8 cellular contexts compared by ENCODE assay signal in genomic region chr5:35651002-35651756, GRCh38. TPM values are rescaled to one million over a fixed set of nuclear protein-coding genes. Genes with fewer than 3 reads are reported as not detected.
DNase-seq lines count a peak whose midpoint lies in the region; ATAC-seq, FAIRE-seq and TF ChIP-seq lines count a peak whose summit lies in the region.

No MANE protein-coding gene starts in this region.

- H3K27me3 ChIP-seq in pancreas, result no peaks in the 10 kb centered on the region

- POLR2A ChIA-PET in activated CD4-positive, alpha-beta T cell treated with anti-CD3 and anti-CD28 coated beads, Interleukin-2, amount 10 ng/mL, durations not matched to agents 7 days and 5 days (lab: Charles Lee), result interaction anchor here (1.9 kb wide), 1 partner anchor 275 kb away, joined by 6 read pairs; no protein-coding TSS in a partner anchor

- H3K4me1 Mint-ChIP-seq in activated CD4-positive, alpha-beta T cell treated with anti-CD3 and anti-CD28 coated beads, Interleukin-2, amount 10 ng/mL, durations not matched to agents 7 days and 5 days, result peaks cover 19% of the 10 kb centered on the region

- peaks cover 7% of the 10 kb centered on the region for H3K36me3 Mint-ChIP-seq in activated CD4-positive, alpha-beta T cell treated with anti-CD3 and anti-CD28 coated beads, Interleukin-2, amount 10 ng/mL, durations not matched to agents 7 days and 5 days (ENCODE audit: low read depth)

- no peaks in the 10 kb centered on the region for H3K36me3 ChIP-seq in pancreas

- no peak for FAIRE-seq in pancreas (lab: Jason Lieb, UNC)

- no peak overlapping the region for H3K4me3 ChIP-seq in LNCaP clone FGC (ENCODE audit: low read depth, low read length)
- H3K4me3 ChIP-seq in pancreas, result no peak overlapping the region

- no peak overlapping the region for H3K4me3 Mint-ChIP-seq in activated CD4-positive, alpha-beta T cell treated with anti-CD3 and anti-CD28 coated beads, Interleukin-2, amount 10 ng/mL, durations not matched to agents 7 days and 5 days

- H3K4me1 ChIP-seq in pancreas, result no peaks in the 10 kb centered on the region

- H3K27ac ChIP-seq in pancreas, result no peak overlapping the region

- TF ChIP-seq CTCF in LNCaP clone FGC (IDR thresholded peaks at IDR 0.05; ENCODE audit: control insufficient read depth, extremely low read depth, insufficient read depth), result peak; percentile 76
- peak in 1 of 4 donors; percentile 15 for TF ChIP-seq CTCF in pancreas (IDR thresholded peaks at IDR 0.05)

- ATAC-seq in pancreas, result peak in 3 of 4 donors; percentile 50 to 59 (median 52)
- ATAC-seq in HG03342 (IDR thresholded peaks at IDR 0.05; ENCODE audit: unreplicated experiment), result no peak
- ATAC-seq in GM21786 (IDR thresholded peaks at IDR 0.05; ENCODE audit: unreplicated experiment), result no peak

- intact Hi-C loops in pancreas (cut with DNase I), result no loop called here

- DNase-seq in activated CD4-positive, CD25-positive, alpha-beta regulatory T cell (lab: John Stamatoyannopoulos, UW), result peak; percentile 0 to 12 (median 6)
- DNase-seq in activated CD4-positive, CD25-positive, alpha-beta regulatory T cell treated with anti-CD3 and anti-CD28 coated beads, Interleukin-2, amount 50 U/mL, for 72 hours, result no peak
- DNase-seq in LNCaP clone FGC (ENCODE audit: low read depth) (peak; percentile 7), pancreas (peak in 1 of 6 donors; percentile 10)
- peak; percentile 76 for DNase-seq in activated CD4-positive, alpha-beta T cell treated with anti-CD3 and anti-CD28 coated beads, Interleukin-2, amount 10 ng/mL, durations not matched to agents 7 days and 5 days
- DNase-seq in effector CD8-positive, alpha-beta T cell (lab: John Stamatoyannopoulos, UW), result peak; percentile 26

- no peaks in the 10 kb centered on the region for H3K9me3 Mint-ChIP-seq in activated CD4-positive, alpha-beta T cell treated with anti-CD3 and anti-CD28 coated beads, Interleukin-2, amount 10 ng/mL, durations not matched to agents 7 days and 5 days

- H3K27ac Mint-ChIP-seq in activated CD4-positive, alpha-beta T cell treated with anti-CD3 and anti-CD28 coated beads, Interleukin-2, amount 10 ng/mL, durations not matched to agents 7 days and 5 days, result peak overlapping the region; percentile 27

- CTCF ChIA-PET in activated CD4-positive, alpha-beta T cell treated with anti-CD3 and anti-CD28 coated beads, Interleukin-2, amount 10 ng/mL, durations not matched to agents 7 days and 5 days (lab: Charles Lee), result interaction anchor here (0.7 to 5.4 kb wide), 23 partner anchors 8 to 287 kb away, joined by 3 to 44 read pairs (median 3); partner anchors contain the start of genes CAPSL and SPEF2

- H3K27me3 Mint-ChIP-seq in activated CD4-positive, alpha-beta T cell treated with anti-CD3 and anti-CD28 coated beads, Interleukin-2, amount 10 ng/mL, durations not matched to agents 7 days and 5 days, result no peaks in the 10 kb centered on the region

- 60 to 61% methylated on average over 4 of the region's 4 CpGs for WGBS in pancreas, 2 donors

- no peaks in the 10 kb centered on the region for H3K9me3 ChIP-seq in pancreas

RNA-seq across cellular contexts. Expression of gene SPEF2, which starts 33.5 kb away (rescaled TPM):
- total RNA-seq in activated CD4-positive, alpha-beta T cell treated with anti-CD3 and anti-CD28 coated beads, Interleukin-2, amount 10 ng/mL, durations not matched to agents 7 days and 5 days, result 1 to 10 TPM; 5.9 to 9.1 TPM
- total RNA-seq in pancreas, result 1 to 10 TPM; 4.1 to 8.3 (median 6.2) TPM
- 10 to 100 TPM in 1 of 2 donors, 1 to 10 TPM in 1; 4.8 to 11.8 TPM for polyA plus RNA-seq in pancreas

Comparison
In these comparisons a context has a peak if more than half of its experiments do, and no peak if none do; other contexts are left out.
1. ATAC-seq: peak in pancreas (3 of 4); none in HG03342 (single experiment) and GM21786 (single experiment).